In the genomic region with DNA sequence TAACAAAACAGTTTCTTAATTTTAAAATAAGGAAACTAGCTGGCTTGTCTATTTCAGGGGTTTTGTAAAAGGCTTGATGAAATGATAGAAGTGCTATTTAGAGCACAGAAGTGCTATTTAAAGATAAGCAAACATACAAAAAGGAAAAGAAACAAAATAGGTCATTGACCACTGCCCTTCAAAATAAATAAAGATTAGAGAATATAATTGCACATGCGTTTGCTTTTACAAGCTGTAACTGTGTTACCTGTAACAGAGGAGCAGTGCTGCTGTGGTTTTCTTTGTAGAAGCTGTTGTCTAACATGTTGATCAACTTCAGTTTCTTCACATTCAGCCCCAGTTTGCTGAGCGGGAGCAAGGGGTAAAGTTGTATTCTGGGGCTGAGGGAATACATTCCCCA, we compare ENCODE assay signal across 1 cellular context.
TF ChIP-seq lines count a peak whose summit lies in the region.

No MANE protein-coding gene starts in this region.

TF ChIP-seq in HepG2, 621 proteins besides CTCF, POLR2A, EP300 and RAD21 (continued from another document):
- TF ChIP-seq, protein P1, sequence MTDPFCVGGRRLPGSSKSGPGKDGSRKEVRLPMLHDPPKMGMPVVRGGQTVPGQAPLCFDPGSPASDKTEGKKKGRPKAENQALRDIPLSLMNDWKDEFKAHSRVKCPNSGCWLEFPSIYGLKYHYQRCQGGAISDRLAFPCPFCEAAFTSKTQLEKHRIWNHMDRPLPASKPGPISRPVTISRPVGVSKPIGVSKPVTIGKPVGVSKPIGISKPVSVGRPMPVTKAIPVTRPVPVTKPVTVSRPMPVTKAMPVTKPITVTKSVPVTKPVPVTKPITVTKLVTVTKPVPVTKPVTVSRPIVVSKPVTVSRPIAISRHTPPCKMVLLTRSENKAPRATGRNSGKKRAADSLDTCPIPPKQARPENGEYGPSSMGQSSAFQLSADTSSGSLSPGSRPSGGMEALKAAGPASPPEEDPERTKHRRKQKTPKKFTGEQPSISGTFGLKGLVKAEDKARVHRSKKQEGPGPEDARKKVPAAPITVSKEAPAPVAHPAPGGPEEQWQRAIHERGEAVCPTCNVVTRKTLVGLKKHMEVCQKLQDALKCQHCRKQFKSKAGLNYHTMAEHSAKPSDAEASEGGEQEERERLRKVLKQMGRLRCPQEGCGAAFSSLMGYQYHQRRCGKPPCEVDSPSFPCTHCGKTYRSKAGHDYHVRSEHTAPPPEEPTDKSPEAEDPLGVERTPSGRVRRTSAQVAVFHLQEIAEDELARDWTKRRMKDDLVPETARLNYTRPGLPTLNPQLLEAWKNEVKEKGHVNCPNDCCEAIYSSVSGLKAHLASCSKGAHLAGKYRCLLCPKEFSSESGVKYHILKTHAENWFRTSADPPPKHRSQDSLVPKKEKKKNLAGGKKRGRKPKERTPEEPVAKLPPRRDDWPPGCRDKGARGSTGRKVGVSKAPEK (CRISPR knock-in tag; IDR thresholded peaks at IDR 0.05; ENCODE audit: borderline replicate concordance) = no peak
- TF ChIP-seq PAF1 (CRISPR knock-in tag; IDR thresholded peaks at IDR 0.05) = no peak
- TF ChIP-seq, protein P2, sequence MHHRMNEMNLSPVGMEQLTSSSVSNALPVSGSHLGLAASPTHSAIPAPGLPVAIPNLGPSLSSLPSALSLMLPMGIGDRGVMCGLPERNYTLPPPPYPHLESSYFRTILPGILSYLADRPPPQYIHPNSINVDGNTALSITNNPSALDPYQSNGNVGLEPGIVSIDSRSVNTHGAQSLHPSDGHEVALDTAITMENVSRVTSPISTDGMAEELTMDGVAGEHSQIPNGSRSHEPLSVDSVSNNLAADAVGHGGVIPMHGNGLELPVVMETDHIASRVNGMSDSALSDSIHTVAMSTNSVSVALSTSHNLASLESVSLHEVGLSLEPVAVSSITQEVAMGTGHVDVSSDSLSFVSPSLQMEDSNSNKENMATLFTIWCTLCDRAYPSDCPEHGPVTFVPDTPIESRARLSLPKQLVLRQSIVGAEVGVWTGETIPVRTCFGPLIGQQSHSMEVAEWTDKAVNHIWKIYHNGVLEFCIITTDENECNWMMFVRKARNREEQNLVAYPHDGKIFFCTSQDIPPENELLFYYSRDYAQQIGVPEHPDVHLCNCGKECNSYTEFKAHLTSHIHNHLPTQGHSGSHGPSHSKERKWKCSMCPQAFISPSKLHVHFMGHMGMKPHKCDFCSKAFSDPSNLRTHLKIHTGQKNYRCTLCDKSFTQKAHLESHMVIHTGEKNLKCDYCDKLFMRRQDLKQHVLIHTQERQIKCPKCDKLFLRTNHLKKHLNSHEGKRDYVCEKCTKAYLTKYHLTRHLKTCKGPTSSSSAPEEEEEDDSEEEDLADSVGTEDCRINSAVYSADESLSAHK (CRISPR knock-in tag; IDR thresholded peaks at IDR 0.05; ENCODE audit: borderline replicate concordance) = no peak
- TF ChIP-seq TEAD3 (CRISPR knock-in tag; optimal IDR thresholded peaks at IDR 0.05; ENCODE audit: borderline replicate concordance) = no peak
- TF ChIP-seq FOXP1 (IDR thresholded peaks at IDR 0.05) = no peak
- TF ChIP-seq FOXP1 (CRISPR knock-in tag; IDR thresholded peaks at IDR 0.05) = peak; percentile 10; the same call in 1 of the 2 replicates
- TF ChIP-seq, protein P3, sequence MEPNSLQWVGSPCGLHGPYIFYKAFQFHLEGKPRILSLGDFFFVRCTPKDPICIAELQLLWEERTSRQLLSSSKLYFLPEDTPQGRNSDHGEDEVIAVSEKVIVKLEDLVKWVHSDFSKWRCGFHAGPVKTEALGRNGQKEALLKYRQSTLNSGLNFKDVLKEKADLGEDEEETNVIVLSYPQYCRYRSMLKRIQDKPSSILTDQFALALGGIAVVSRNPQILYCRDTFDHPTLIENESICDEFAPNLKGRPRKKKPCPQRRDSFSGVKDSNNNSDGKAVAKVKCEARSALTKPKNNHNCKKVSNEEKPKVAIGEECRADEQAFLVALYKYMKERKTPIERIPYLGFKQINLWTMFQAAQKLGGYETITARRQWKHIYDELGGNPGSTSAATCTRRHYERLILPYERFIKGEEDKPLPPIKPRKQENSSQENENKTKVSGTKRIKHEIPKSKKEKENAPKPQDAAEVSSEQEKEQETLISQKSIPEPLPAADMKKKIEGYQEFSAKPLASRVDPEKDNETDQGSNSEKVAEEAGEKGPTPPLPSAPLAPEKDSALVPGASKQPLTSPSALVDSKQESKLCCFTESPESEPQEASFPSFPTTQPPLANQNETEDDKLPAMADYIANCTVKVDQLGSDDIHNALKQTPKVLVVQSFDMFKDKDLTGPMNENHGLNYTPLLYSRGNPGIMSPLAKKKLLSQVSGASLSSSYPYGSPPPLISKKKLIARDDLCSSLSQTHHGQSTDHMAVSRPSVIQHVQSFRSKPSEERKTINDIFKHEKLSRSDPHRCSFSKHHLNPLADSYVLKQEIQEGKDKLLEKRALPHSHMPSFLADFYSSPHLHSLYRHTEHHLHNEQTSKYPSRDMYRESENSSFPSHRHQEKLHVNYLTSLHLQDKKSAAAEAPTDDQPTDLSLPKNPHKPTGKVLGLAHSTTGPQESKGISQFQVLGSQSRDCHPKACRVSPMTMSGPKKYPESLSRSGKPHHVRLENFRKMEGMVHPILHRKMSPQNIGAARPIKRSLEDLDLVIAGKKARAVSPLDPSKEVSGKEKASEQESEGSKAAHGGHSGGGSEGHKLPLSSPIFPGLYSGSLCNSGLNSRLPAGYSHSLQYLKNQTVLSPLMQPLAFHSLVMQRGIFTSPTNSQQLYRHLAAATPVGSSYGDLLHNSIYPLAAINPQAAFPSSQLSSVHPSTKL (CRISPR knock-in tag; IDR thresholded peaks at IDR 0.05) = peak; percentile 28; the same call in 1 of the 2 replicates
- peak; percentile 51; the same call in 1 of the 2 replicates for TF ChIP-seq ZFP90 (CRISPR knock-in tag; IDR thresholded peaks at IDR 0.05; ENCODE audit: borderline replicate concordance)
- no peak for TF ChIP-seq TCF7 (IDR thresholded peaks at IDR 0.05; ENCODE audit: low read depth)
- no peak for TF ChIP-seq YEATS4 (CRISPR knock-in tag; IDR thresholded peaks at IDR 0.05; ENCODE audit: borderline replicate concordance)
- TF ChIP-seq EEA1 (CRISPR knock-in tag; IDR thresholded peaks at IDR 0.05; ENCODE audit: borderline replicate concordance) = no peak
- TF ChIP-seq SOX13 (IDR thresholded peaks at IDR 0.05) = no peak
- peak in 1 of 2 experiments; percentile 49; a peak in 1 of 4 replicates for TF ChIP-seq SOX13 (CRISPR knock-in tag; conservative IDR thresholded peaks at IDR 0.05 in 1 of 2, IDR thresholded peaks at IDR 0.05 in 1 of 2)
- no peak for TF ChIP-seq SOX6 (IDR thresholded peaks at IDR 0.05)
- peak; percentile 25; the same call in 1 of the 2 replicates for TF ChIP-seq SOX6 (CRISPR knock-in tag; IDR thresholded peaks at IDR 0.05)
